ENCODE assay signal across 9 cellular contexts in genomic region chr17:1229891-1230571, GRCh38. TPM values are rescaled to one million over a fixed set of nuclear protein-coding genes. Genes with fewer than 3 reads are reported as not detected.
DNase-seq lines count a peak whose midpoint lies in the region; ATAC-seq, FAIRE-seq and TF ChIP-seq lines count a peak whose summit lies in the region.
"Had no signal": no experiment of that assay in that cellular context is flagged by ENCODE, and none has a peak within 500 bp of the region (broad histone marks: within the 10 kb centered on the region; RNA-seq: fewer than 3 reads in every experiment).

No MANE protein-coding gene starts in this region.

- H3K9me3 Mint-ChIP-seq in activated CD4-positive, alpha-beta T cell treated with anti-CD3 and anti-CD28 coated beads, Interleukin-2, amount 10 ng/mL, durations not matched to agents 7 days and 5 days: no peaks in the 10 kb centered on the region
- H3K9me3 Mint-ChIP-seq in WTC11: no peaks in the 10 kb centered on the region

- no peak overlapping the region for H2AFZ ChIP-seq in HepG2 (ENCODE audit: low read length)

- H3K4me1 Mint-ChIP-seq in activated CD4-positive, alpha-beta T cell treated with anti-CD3 and anti-CD28 coated beads, Interleukin-2, amount 10 ng/mL, durations not matched to agents 7 days and 5 days: peaks cover 10% of the 10 kb centered on the region
- H3K4me1 Mint-ChIP-seq in WTC11: peaks cover 8% of the 10 kb centered on the region

- no peak for TF ChIP-seq RAD21 in HepG2 (CRISPR knock-in tag; IDR thresholded peaks at IDR 0.05)

- no peaks in the 10 kb centered on the region for H3K79me2 ChIP-seq in HepG2 (ENCODE audit: insufficient read depth, low read length)

- peaks cover 6% of the 10 kb centered on the region; the same call in 1 of the 2 replicates for H4K20me1 ChIP-seq in HepG2 (ENCODE audit: insufficient read depth, low read length)

- H3K9me3 ChIP-seq in HepG2 (ENCODE audit: low read length) (no peaks in the 10 kb centered on the region), suprapubic skin (no peaks in the 10 kb centered on the region)

- 25% methylated on average over 36 of the region's 59 CpGs for WGBS in HepG2 (ENCODE audit: low lambda C conversion rate)
- WGBS in suprapubic skin: 42% methylated on average over 11 of the region's 59 CpGs

- no peaks in the 10 kb centered on the region for H3K36me3 ChIP-seq in HepG2 (replicated peaks in 1 of 2; ENCODE audit: control insufficient read depth in 1 of 2, insufficient read depth in 2 of 2, low read length in 2 of 2)
- H3K36me3 ChIP-seq in suprapubic skin: no peaks in the 10 kb centered on the region

- peak; percentile 15; the same call in 1 of the 2 replicates for ATAC-seq in WTC11
- ATAC-seq in HepG2: peak; percentile 32; the same call in 2 of the 3 replicates

- H3K4me3 Mint-ChIP-seq in activated CD4-positive, alpha-beta T cell treated with anti-CD3 and anti-CD28 coated beads, Interleukin-2, amount 10 ng/mL, durations not matched to agents 7 days and 5 days: peak overlapping the region; percentile 74
- peak overlapping the region; percentile 89 for H3K4me3 Mint-ChIP-seq in WTC11

- H3K4me1 ChIP-seq in HepG2 (ENCODE audit: insufficient read depth, low read length): 0 out of 2 replicates have a peak, but pooled peaks cover 6% of the 10 kb centered on the region
- peaks cover 55% of the 10 kb centered on the region for H3K4me1 ChIP-seq in suprapubic skin

- peak overlapping the region in 1 of 3 experiments; percentile 65; a peak in 1 of 6 replicates for H3K4me3 ChIP-seq in HepG2 (replicated peaks in 1 of 3; ENCODE audit: insufficient read depth in 1 of 3, low read depth in 2 of 3, low read length in 3 of 3)
- H3K4me3 ChIP-seq in suprapubic skin: peak overlapping the region; percentile 69

- no peak overlapping the region for H3K27ac ChIP-seq in HepG2 (ENCODE audit: extremely low read length, insufficient read depth, low read length)
- H3K27ac ChIP-seq in suprapubic skin: peak overlapping the region; percentile 78

- BruUV-seq in HepG2 (replicated peaks; lab: Mats Ljungman, UMichigan): no TSS peak

- TF ChIP-seq POLR2A in HepG2 (IDR thresholded peaks at IDR 0.05; ENCODE audit: insufficient read depth in 1 of 2, low read depth in 2 of 2, low read length in 2 of 2) (no peak), suprapubic skin (IDR thresholded peaks at IDR 0.05) (no peak)

- no peak overlapping the region for H3K9ac ChIP-seq in HepG2 (ENCODE audit: insufficient read depth, low read depth, low read length)

- CTCF ChIA-PET in activated CD4-positive, alpha-beta T cell treated with anti-CD3 and anti-CD28 coated beads, Interleukin-2, amount 10 ng/mL, durations not matched to agents 7 days and 5 days (lab: Charles Lee): interaction anchor here (1.0 kb wide), 1 partner anchor 32 kb away, joined by 3 read pairs; no protein-coding TSS in a partner anchor
- CTCF ChIA-PET in WTC11 (lab: Charles Lee) (interaction anchor here (1.5 to 3.0 kb wide), 5 partner anchors 24 to 107 kb away, joined by 3 to 17 read pairs (median 10); no protein-coding TSS in a partner anchor), HepG2 (lab: Yijun Ruan, JAX; ENCODE audit: low intra/inter-chr PET ratio, low total read pairs) (no interaction called here)

- H3K4me2 ChIP-seq in HepG2 (ENCODE audit: low read depth, low read length): peak overlapping the region; percentile 73; the same call in 1 of the 2 replicates

- H3K36me3 Mint-ChIP-seq in activated CD4-positive, alpha-beta T cell treated with anti-CD3 and anti-CD28 coated beads, Interleukin-2, amount 10 ng/mL, durations not matched to agents 7 days and 5 days (ENCODE audit: low read depth): peaks cover 1% of the 10 kb centered on the region
- H3K36me3 Mint-ChIP-seq in WTC11: peaks cover 2% of the 10 kb centered on the region; the same call in 1 of the 2 replicates

- intact Hi-C loops in HepG2 (cut with micrococcal nuclease; ENCODE audit: unreplicated experiment): no loop called here

- no peak for TF ChIP-seq EP300 in HepG2 (IDR thresholded peaks at IDR 0.05; ENCODE audit: low read depth in 2 of 2, low read length in 2 of 2)
- TF ChIP-seq EP300 in HepG2 (CRISPR knock-in tag; IDR thresholded peaks at IDR 0.05; ENCODE audit: borderline replicate concordance): no peak
- no peak for TF ChIP-seq EP300 in suprapubic skin (IDR thresholded peaks at IDR 0.05)

- in situ Hi-C loops in HepG2 (cut with HindIII; ENCODE audit: extremely low pct_ligation_motif_present, low pct_unique_long_range_greater_than_20kb): no loop called here

- TF ChIP-seq CTCF in WTC11 (IDR thresholded peaks at IDR 0.05): no peak
- no peak for TF ChIP-seq CTCF in HepG2 (CRISPR knock-in tag; IDR thresholded peaks at IDR 0.05)
- no peak for TF ChIP-seq CTCF in suprapubic skin (IDR thresholded peaks at IDR 0.05)

- H3K27me3 ChIP-seq in HepG2 (ENCODE audit: control insufficient read depth in 1 of 2, insufficient read depth in 2 of 2, low read length in 2 of 2) (peaks cover 10 to 51% of the 10 kb centered on the region in 2 experiments), suprapubic skin (peaks cover 57% of the 10 kb centered on the region)

- peaks cover 58% of the 10 kb centered on the region for H3K27me3 Mint-ChIP-seq in activated CD4-positive, alpha-beta T cell treated with anti-CD3 and anti-CD28 coated beads, Interleukin-2, amount 10 ng/mL, durations not matched to agents 7 days and 5 days
- H3K27me3 Mint-ChIP-seq in WTC11 (ENCODE audit: low read depth): peaks cover 74% of the 10 kb centered on the region

- no peak overlapping the region for H3K27ac Mint-ChIP-seq in activated CD4-positive, alpha-beta T cell treated with anti-CD3 and anti-CD28 coated beads, Interleukin-2, amount 10 ng/mL, durations not matched to agents 7 days and 5 days
- H3K27ac Mint-ChIP-seq in WTC11: no peak overlapping the region

- FAIRE-seq in HepG2 (lab: Jason Lieb, UNC): no peak
- FAIRE-seq: H54 had no signal

- no peak for DNase-seq in activated CD4-positive, alpha-beta T cell treated with anti-CD3 and anti-CD28 coated beads, Interleukin-2, amount 10 ng/mL, durations not matched to agents 7 days and 5 days
- no peak for DNase-seq in activated CD4-positive, alpha-beta T cell treated with anti-CD3 and anti-CD28 coated beads, Interleukin-2, amount 50 U/mL, for 48 hours
- DNase-seq in WTC11 (ENCODE audit: low spot score): no peak
- DNase-seq in HepG2 (ENCODE audit: low spot score): no peak
- DNase-seq in suprapubic skin (ENCODE audit: low spot score in 2 of 2): no peak
- DNase-seq in activated effector memory CD4-positive, alpha-beta T cell treated with Interleukin-2 at 50 U/mL for 16 hours: no peak
- DNase-seq in NCI-H774 (lab: John Stamatoyannopoulos, UW): no peak
- no peak for DNase-seq in cerebellum (ENCODE audit: low spot score)

- POLR2A ChIA-PET in activated CD4-positive, alpha-beta T cell treated with anti-CD3 and anti-CD28 coated beads, Interleukin-2, amount 10 ng/mL, durations not matched to agents 7 days and 5 days (lab: Charles Lee): no interaction called here
- POLR2A ChIA-PET in WTC11 (lab: Charles Lee): interaction anchor here (0.6 kb wide), 1 partner anchor 204 kb away, joined by 4 read pairs; no protein-coding TSS in a partner anchor
- POLR2A ChIA-PET in HepG2 (lab: Yijun Ruan, JAX): no interaction called here

RNA-seq across cellular contexts. Expression of gene BHLHA9, which starts 40.2 kb away (rescaled TPM):
- total RNA-seq in activated CD4-positive, alpha-beta T cell treated with anti-CD3 and anti-CD28 coated beads, Interleukin-2, amount 10 ng/mL, durations not matched to agents 7 days and 5 days: not detected
- total RNA-seq in WTC11 (2021): 0.44 to 0.76 TPM in 2 of 3 replicates, not detected in the other
- not detected in 2 replicates for total RNA-seq in HepG2 (2016; rRNA removed; fragmentation: Illumina TruSeq; extraction: Trizol)
- total RNA-seq in HepG2 (2016; cell fraction: cytosol; rRNA removed; fragmentation: Illumina TruSeq; extraction: Trizol; ENCODE audit: low read depth): not detected in 2 replicates
- total RNA-seq in HepG2 (2016; cell fraction: insoluble cytoplasmic fraction; rRNA removed; fragmentation: Illumina TruSeq; extraction: Trizol): not detected in 2 replicates
- not detected in 2 replicates for total RNA-seq in HepG2 (2016; cell fraction: membrane; rRNA removed; fragmentation: Illumina TruSeq; extraction: Trizol)
- total RNA-seq in HepG2 (2016; cell fraction: nucleus; rRNA removed; fragmentation: Illumina TruSeq; extraction: Trizol): not detected in 2 replicates
- polyA plus RNA-seq in HepG2 (2011; rRNA removed): not detected in 2 replicates
- not detected in 2 replicates for polyA plus RNA-seq in HepG2 (2011; cell fraction: cytosol; rRNA removed)
- polyA plus RNA-seq in HepG2 (2011; cell fraction: nucleus; rRNA removed): not detected in 2 replicates
- not detected in 2 replicates for polyA plus RNA-seq in HepG2 (2012)
- polyA plus RNA-seq in HepG2 (2016; cell fraction: cytosol; fragmentation: Illumina TruSeq; extraction: Trizol; ENCODE audit: low read depth): not detected in 2 replicates
- not detected in 2 replicates for polyA plus RNA-seq in HepG2 (2016; cell fraction: insoluble cytoplasmic fraction; fragmentation: Illumina TruSeq; extraction: Trizol; ENCODE audit: low read depth)
- not detected in 2 replicates for polyA plus RNA-seq in HepG2 (2016; cell fraction: membrane; fragmentation: Illumina TruSeq; extraction: Trizol; ENCODE audit: low read depth)
- polyA plus RNA-seq in HepG2 (2016; cell fraction: nucleus; fragmentation: Illumina TruSeq; extraction: Trizol; ENCODE audit: insufficient read depth, low read depth): not detected in 2 replicates
- not detected in 2 replicates for polyA minus RNA-seq in HepG2 (2011; rRNA and poly(A)+ RNA removed; ENCODE audit: low replicate concordance)
- polyA minus RNA-seq in HepG2 (2011; cell fraction: cytosol; rRNA and poly(A)+ RNA removed): not detected in 2 replicates
- not detected in 2 replicates for polyA minus RNA-seq in HepG2 (2011; cell fraction: nucleus; rRNA and poly(A)+ RNA removed)
- total RNA-seq in suprapubic skin: not detected
- 0.54 TPM for total RNA-seq in cerebellum

RNA-seq across cellular contexts. Expression of gene TRARG1, which starts 49.4 kb away (rescaled TPM):
- under 1 TPM; 0.27 to 0.52 TPM for total RNA-seq in activated CD4-positive, alpha-beta T cell treated with anti-CD3 and anti-CD28 coated beads, Interleukin-2, amount 10 ng/mL, durations not matched to agents 7 days and 5 days
- total RNA-seq in WTC11 (2021) (not detected in 3 replicates), HepG2 (2016; rRNA removed; fragmentation: Illumina TruSeq; extraction: Trizol) (not detected in 2 replicates), suprapubic skin (1 to 10 TPM; 1.2 to 7.2 (median 2.9) TPM), cerebellum (0.18 TPM)
- not detected in 2 replicates for total RNA-seq in HepG2 (2016; cell fraction: cytosol; rRNA removed; fragmentation: Illumina TruSeq; extraction: Trizol; ENCODE audit: low read depth)
- not detected in 2 replicates for total RNA-seq in HepG2 (2016; cell fraction: insoluble cytoplasmic fraction; rRNA removed; fragmentation: Illumina TruSeq; extraction: Trizol)
- not detected in 2 replicates for total RNA-seq in HepG2 (2016; cell fraction: membrane; rRNA removed; fragmentation: Illumina TruSeq; extraction: Trizol)
- total RNA-seq in HepG2 (2016; cell fraction: nucleus; rRNA removed; fragmentation: Illumina TruSeq; extraction: Trizol): not detected in 2 replicates
- not detected in 2 replicates for polyA plus RNA-seq in HepG2 (2011; rRNA removed)
- polyA plus RNA-seq in HepG2 (2011; cell fraction: cytosol; rRNA removed): not detected in 2 replicates
- not detected in 2 replicates for polyA plus RNA-seq in HepG2 (2011; cell fraction: nucleus; rRNA removed)
- not detected in 2 replicates for polyA plus RNA-seq in HepG2 (2012)
- polyA plus RNA-seq in HepG2 (2016; cell fraction: cytosol; fragmentation: Illumina TruSeq; extraction: Trizol; ENCODE audit: low read depth): not detected in 2 replicates
- not detected in 2 replicates for polyA plus RNA-seq in HepG2 (2016; cell fraction: insoluble cytoplasmic fraction; fragmentation: Illumina TruSeq; extraction: Trizol; ENCODE audit: low read depth)
- polyA plus RNA-seq in HepG2 (2016; cell fraction: membrane; fragmentation: Illumina TruSeq; extraction: Trizol; ENCODE audit: low read depth): not detected in 2 replicates
- polyA plus RNA-seq in HepG2 (2016; cell fraction: nucleus; fragmentation: Illumina TruSeq; extraction: Trizol; ENCODE audit: insufficient read depth, low read depth): not detected in 2 replicates
- polyA minus RNA-seq in HepG2 (2011; rRNA and poly(A)+ RNA removed; ENCODE audit: low replicate concordance): not detected in 2 replicates
- not detected in 2 replicates for polyA minus RNA-seq in HepG2 (2011; cell fraction: cytosol; rRNA and poly(A)+ RNA removed)
- not detected in 2 replicates for polyA minus RNA-seq in HepG2 (2011; cell fraction: nucleus; rRNA and poly(A)+ RNA removed)

RNA-seq across cellular contexts. Expression of gene ABR, which starts 50.2 kb away (rescaled TPM):
- total RNA-seq in activated CD4-positive, alpha-beta T cell treated with anti-CD3 and anti-CD28 coated beads, Interleukin-2, amount 10 ng/mL, durations not matched to agents 7 days and 5 days: 100 to 1,000 TPM; 145 to 163 TPM
- total RNA-seq in WTC11 (2021): 38.0 to 43.7 TPM (median 41.0 TPM) in 3 replicates
- 10.9 and 12.4 TPM in 2 replicates for total RNA-seq in HepG2 (2016; rRNA removed; fragmentation: Illumina TruSeq; extraction: Trizol)
- total RNA-seq in HepG2 (2016; cell fraction: cytosol; rRNA removed; fragmentation: Illumina TruSeq; extraction: Trizol; ENCODE audit: low read depth): 5.9 and 7.8 TPM in 2 replicates
- total RNA-seq in HepG2 (2016; cell fraction: insoluble cytoplasmic fraction; rRNA removed; fragmentation: Illumina TruSeq; extraction: Trizol): 9.1 and 11.6 TPM in 2 replicates
- 9.3 and 10.5 TPM in 2 replicates for total RNA-seq in HepG2 (2016; cell fraction: membrane; rRNA removed; fragmentation: Illumina TruSeq; extraction: Trizol)
- total RNA-seq in HepG2 (2016; cell fraction: nucleus; rRNA removed; fragmentation: Illumina TruSeq; extraction: Trizol): 8.0 and 11.0 TPM in 2 replicates
- polyA plus RNA-seq in HepG2 (2011; rRNA removed): 40.4 TPM in 2 replicates
- polyA plus RNA-seq in HepG2 (2011; cell fraction: cytosol; rRNA removed): 13.2 and 21.6 TPM in 2 replicates
- polyA plus RNA-seq in HepG2 (2011; cell fraction: nucleus; rRNA removed): 68.7 and 98.6 TPM in 2 replicates
- 10.2 and 11.3 TPM in 2 replicates for polyA plus RNA-seq in HepG2 (2012)
- polyA plus RNA-seq in HepG2 (2016; cell fraction: cytosol; fragmentation: Illumina TruSeq; extraction: Trizol; ENCODE audit: low read depth): 0.85 and 1.1 TPM in 2 replicates
- polyA plus RNA-seq in HepG2 (2016; cell fraction: insoluble cytoplasmic fraction; fragmentation: Illumina TruSeq; extraction: Trizol; ENCODE audit: low read depth): 8.6 and 11.0 TPM in 2 replicates
- polyA plus RNA-seq in HepG2 (2016; cell fraction: membrane; fragmentation: Illumina TruSeq; extraction: Trizol; ENCODE audit: low read depth): 2.9 and 3.5 TPM in 2 replicates
- 18.8 and 21.3 TPM in 2 replicates for polyA plus RNA-seq in HepG2 (2016; cell fraction: nucleus; fragmentation: Illumina TruSeq; extraction: Trizol; ENCODE audit: insufficient read depth, low read depth)
- 37.5 and 62.6 TPM in 2 replicates for polyA minus RNA-seq in HepG2 (2011; rRNA and poly(A)+ RNA removed; ENCODE audit: low replicate concordance)
- 19.0 and 21.4 TPM in 2 replicates for polyA minus RNA-seq in HepG2 (2011; cell fraction: cytosol; rRNA and poly(A)+ RNA removed)
- 24.5 and 24.6 TPM in 2 replicates for polyA minus RNA-seq in HepG2 (2011; cell fraction: nucleus; rRNA and poly(A)+ RNA removed)
- 100 to 1,000 TPM in 2 of 4 donors, 10 to 100 TPM in 2; 78.0 to 208 (median 106) TPM for total RNA-seq in suprapubic skin
- total RNA-seq in cerebellum: 88.9 TPM
